15 cellular contexts compared by ENCODE assay signal in the genomic region with DNA sequence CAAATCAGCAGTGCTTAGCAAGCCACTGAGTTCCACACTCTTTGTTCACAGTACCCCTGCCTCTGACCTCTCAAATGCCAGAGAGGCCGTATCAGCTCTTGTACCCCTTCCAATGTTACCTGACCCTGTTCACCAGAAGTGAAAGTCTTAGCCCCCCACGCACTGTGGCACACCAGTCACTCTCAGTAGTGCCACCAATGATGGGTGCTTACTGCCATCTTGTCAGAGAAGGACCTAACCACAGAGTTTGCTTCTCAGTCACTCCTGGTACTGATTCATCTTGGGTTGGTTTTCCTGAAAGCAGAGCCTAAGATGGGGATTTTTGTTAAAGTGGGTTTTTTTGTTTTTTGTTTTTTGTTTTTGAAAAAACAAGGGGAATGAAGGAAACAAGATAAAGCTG. TPM values are rescaled to one million over a fixed set of nuclear protein-coding genes. Genes with fewer than 3 reads are reported as not detected.
DNase-seq lines count a peak whose midpoint lies in the region; ATAC-seq and TF ChIP-seq lines count a peak whose summit lies in the region.
"Had no signal": no experiment of that assay in that cellular context is flagged by ENCODE, and none has a peak within 500 bp of the region (broad histone marks: within the 10 kb centered on the region; RNA-seq: fewer than 3 reads in every experiment).

No MANE protein-coding gene starts in this region.

- ATAC-seq in GM18502 (IDR thresholded peaks at IDR 0.05; ENCODE audit: poor library complexity, unreplicated experiment) (peak; percentile 78), GM18873 (IDR thresholded peaks at IDR 0.05; ENCODE audit: low FRiP score, unreplicated experiment) (peak; percentile 82), HG02759 (IDR thresholded peaks at IDR 0.05; ENCODE audit: unreplicated experiment) (peak; percentile 81)
- ATAC-seq in activated T-helper 17 cell treated with anti-CD3 and anti-CD28 coated beads, Interleukin-2, amount 50 U/mL, for 72 hours (replicated peaks) = peak; percentile 98

- H3K4me1 Mint-ChIP-seq in activated T-helper 17 cell treated with anti-CD3 and anti-CD28 coated beads, Interleukin-2, amount 50 U/mL, for 72 hours = peaks cover 21% of the 10 kb centered on the region
- peaks cover 18% of the 10 kb centered on the region for H3K4me1 Mint-ChIP-seq in MCF 10A (ENCODE audit: insufficient read depth, unreplicated experiment)

- no peaks in the 10 kb centered on the region for H3K36me3 Mint-ChIP-seq in activated T-helper 17 cell treated with anti-CD3 and anti-CD28 coated beads, Interleukin-2, amount 50 U/mL, for 72 hours (ENCODE audit: low read depth)
- no peaks in the 10 kb centered on the region for H3K36me3 Mint-ChIP-seq in MCF 10A (ENCODE audit: insufficient read depth, unreplicated experiment)

- TF ChIP-seq CTCF in MCF 10A (IDR thresholded peaks at IDR 0.05; ENCODE audit: unreplicated experiment) = no peak

- H3K27me3 Mint-ChIP-seq in activated T-helper 17 cell treated with anti-CD3 and anti-CD28 coated beads, Interleukin-2, amount 50 U/mL, for 72 hours = peaks cover 13% of the 10 kb centered on the region
- H3K27me3 Mint-ChIP-seq in MCF 10A (ENCODE audit: insufficient read depth, unreplicated experiment) = no peaks in the 10 kb centered on the region

- peak overlapping the region; percentile 19 for H3K4me3 Mint-ChIP-seq in activated T-helper 17 cell treated with anti-CD3 and anti-CD28 coated beads, Interleukin-2, amount 50 U/mL, for 72 hours
- no peak overlapping the region for H3K4me3 Mint-ChIP-seq in MCF 10A (ENCODE audit: unreplicated experiment)

- BruUV-seq in MCF 10A (replicated peaks; lab: Mats Ljungman, UMichigan) = no TSS peak

- DNase-seq in NCI-H446 (lab: John Stamatoyannopoulos, UW) (no peak), MCF 10A (ENCODE audit: unreplicated experiment) (no peak), NCI-H1436 (lab: John Stamatoyannopoulos, UW) (no peak)
- DNase-seq in effector CD4-positive, alpha-beta T cell = no peak
- DNase-seq: effector memory CD4-positive, alpha-beta T cell; H7; KG1; NCI-H187; NCI-H526 treated with DMSO at 0.1 percent for 48 hours; T-helper 9 cell had no signal

- POLR2A ChIA-PET in MCF 10A (lab: Yijun Ruan, JAX) = interaction anchor here (0.6 to 1.2 kb wide), 3 partner anchors 13 to 75 kb away, joined by 3 to 5 read pairs (median 3); no protein-coding TSS in a partner anchor

- CTCF ChIA-PET in MCF 10A (lab: Yijun Ruan, JAX) = interaction anchor here (0.6 kb wide), 1 partner anchor 114 kb away, joined by 3 read pairs; no protein-coding TSS in a partner anchor

- intact Hi-C loops in MCF 10A (cut with micrococcal nuclease) = no loop called here

- H3K27ac Mint-ChIP-seq in activated T-helper 17 cell treated with anti-CD3 and anti-CD28 coated beads, Interleukin-2, amount 50 U/mL, for 72 hours = peak overlapping the region; percentile 39
- no peak overlapping the region for H3K27ac Mint-ChIP-seq in MCF 10A (ENCODE audit: low read depth, unreplicated experiment)
- H3K27ac Mint-ChIP-seq: progenitor cell of endocrine pancreas had no signal

- no peaks in the 10 kb centered on the region for H3K9me3 Mint-ChIP-seq in activated T-helper 17 cell treated with anti-CD3 and anti-CD28 coated beads, Interleukin-2, amount 50 U/mL, for 72 hours
- H3K9me3 Mint-ChIP-seq in MCF 10A (ENCODE audit: unreplicated experiment) = no peaks in the 10 kb centered on the region

RNA-seq across cellular contexts. Expression of gene PANK3, which starts 28.8 kb away (rescaled TPM):
- total RNA-seq in activated T-helper 17 cell treated with anti-CD3 and anti-CD28 coated beads, Interleukin-2, amount 50 U/mL, for 72 hours = 10 to 100 TPM; 38.2 to 42.0 TPM
- 96.2 and 117 TPM in 2 replicates for total RNA-seq in MCF 10A (2022)
